Comparison of ENCODE assay signal across 9 cellular contexts in the genomic region with DNA sequence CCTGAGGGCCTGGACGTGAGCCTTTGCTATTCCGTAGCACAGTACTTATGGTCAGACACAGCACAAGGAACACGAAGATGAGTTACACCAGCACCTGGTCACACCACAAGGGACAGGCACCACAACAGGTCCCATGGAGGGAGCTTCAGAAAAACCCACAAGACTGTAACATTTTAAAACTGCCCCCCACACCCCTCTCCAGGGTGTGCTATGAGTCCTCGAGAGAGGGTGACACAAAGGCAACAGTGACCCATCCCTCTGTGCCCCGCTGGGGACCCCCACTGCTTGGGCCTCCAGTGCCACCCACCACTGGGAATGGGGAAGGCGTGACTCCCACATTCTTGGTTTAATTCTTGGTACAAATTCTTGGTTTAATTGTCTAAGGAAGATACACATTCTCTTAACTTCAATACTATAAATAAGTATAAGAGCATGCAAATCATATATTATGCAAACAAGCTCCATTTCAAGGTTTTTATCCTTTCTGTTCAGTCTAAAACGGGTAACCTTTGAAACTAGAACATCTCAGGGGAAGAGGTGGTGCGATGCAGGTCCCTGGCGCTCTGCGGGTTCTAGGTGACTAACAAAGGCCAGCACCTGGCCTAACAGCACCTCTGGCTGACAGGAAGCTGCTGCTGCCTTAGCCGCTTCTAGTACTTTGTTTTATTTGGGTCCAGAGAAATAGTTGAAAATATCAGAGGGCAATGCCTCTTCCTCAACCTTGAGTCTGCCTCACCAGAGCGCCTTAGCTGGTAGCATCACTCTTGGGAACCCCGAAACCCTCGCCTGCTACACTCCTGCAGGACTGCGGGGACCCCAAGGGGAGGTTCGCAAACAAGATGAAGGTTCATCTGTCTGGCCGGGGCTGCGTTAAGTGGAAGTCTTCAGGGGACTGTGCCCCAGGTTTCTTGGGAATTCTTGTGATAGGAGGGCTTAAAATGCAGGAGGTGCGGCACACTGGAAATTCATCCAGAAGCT. TPM values are rescaled to one million over a fixed set of nuclear protein-coding genes. Genes with fewer than 3 reads are reported as not detected.
DNase-seq lines count a peak whose midpoint lies in the region; ATAC-seq and TF ChIP-seq lines count a peak whose summit lies in the region.
"Had no signal": no experiment of that assay in that cellular context is flagged by ENCODE, and none has a peak within 500 bp of the region (broad histone marks: within the 10 kb centered on the region; RNA-seq: fewer than 3 reads in every experiment).

No MANE protein-coding gene starts in this region.

- H3K27me3 Mint-ChIP-seq in progenitor cell of endocrine pancreas, result no peaks in the 10 kb centered on the region

- TF ChIP-seq POLR2A in GM18951 (IDR thresholded peaks at IDR 0.05; ENCODE audit: extremely low read depth, insufficient read depth, insufficient read length), result peak; percentile 16

- DNase-seq in upper lobe of right lung, result peak; percentile 27
- DNase-seq in HT-29 (ENCODE audit: low spot score), result no peak
- DNase-seq in stimulated activated CD4-positive, alpha-beta T cell treated with anti-CD3 and anti-CD28 coated beads, Interleukin-12 subunit alpha, Interleukin-12 subunit beta, amount 100 ng/mL, for 4 hours, result no peak
- DNase-seq in progenitor cell of endocrine pancreas (ENCODE audit: low spot score, unreplicated experiment), result no peak
- DNase-seq: NCI-H187 had no signal

- in situ Hi-C loops in GM18951 (cut with MboI; ENCODE audit: low sequenced_read_pairs, unreplicated experiment), result no loop called here

- no peak overlapping the region for H3K27ac Mint-ChIP-seq in progenitor cell of endocrine pancreas

- H3K36me3 ChIP-seq in upper lobe of right lung, result peaks cover 39% of the 10 kb centered on the region

- no peaks in the 10 kb centered on the region for H3K4me1 ChIP-seq in upper lobe of right lung
- H3K4me1 ChIP-seq: left lung had no signal

- intact Hi-C loops in upper lobe of right lung (cut with DNase I), result no loop called here

- H3K27ac ChIP-seq in upper lobe of right lung, result no peak overlapping the region
- H3K27ac ChIP-seq: left lung had no signal

- no peaks in the 10 kb centered on the region for H3K9me3 Mint-ChIP-seq in progenitor cell of endocrine pancreas (ENCODE audit: low read depth)

- TF ChIP-seq CTCF in upper lobe of right lung (IDR thresholded peaks at IDR 0.05) (no peak), progenitor cell of endocrine pancreas (IDR thresholded peaks at IDR 0.05; ENCODE audit: unreplicated experiment) (no peak)

- no peaks in the 10 kb centered on the region for H3K9me3 ChIP-seq in upper lobe of right lung
- H3K9me3 ChIP-seq: left lung had no signal

- no peaks in the 10 kb centered on the region for H3K27me3 ChIP-seq in upper lobe of right lung
- H3K27me3 ChIP-seq: left lung had no signal

- H3K4me3 ChIP-seq in upper lobe of right lung, result no peak overlapping the region
- H3K4me3 ChIP-seq: left lung had no signal

- H3K4me3 Mint-ChIP-seq in progenitor cell of endocrine pancreas (ENCODE audit: low read depth), result no peak overlapping the region

- H3K4me1 Mint-ChIP-seq in progenitor cell of endocrine pancreas (ENCODE audit: low read depth), result no peaks in the 10 kb centered on the region

- peaks cover 15% of the 10 kb centered on the region for H3K36me3 Mint-ChIP-seq in progenitor cell of endocrine pancreas (ENCODE audit: insufficient read depth)

- ATAC-seq in GM21717 (IDR thresholded peaks at IDR 0.05; ENCODE audit: unreplicated experiment) (peak; percentile 62), HG03378 (IDR thresholded peaks at IDR 0.05; ENCODE audit: unreplicated experiment) (peak; percentile 60), upper lobe of right lung (no peak)
- ATAC-seq: left lung had no signal

RNA-seq across cellular contexts. Expression of gene PRDM15, which starts 45.7 kb away (rescaled TPM):
- total RNA-seq in upper lobe of right lung (7.4 TPM), progenitor cell of endocrine pancreas (14.0 and 16.2 TPM in 2 replicates)
- total RNA-seq in HT-29 (2014; rRNA removed; shearing (Covaris generic)), result 6.2 and 10.9 TPM in 2 replicates
